ENCODE assay signal across 8 cellular contexts in the genomic region with DNA sequence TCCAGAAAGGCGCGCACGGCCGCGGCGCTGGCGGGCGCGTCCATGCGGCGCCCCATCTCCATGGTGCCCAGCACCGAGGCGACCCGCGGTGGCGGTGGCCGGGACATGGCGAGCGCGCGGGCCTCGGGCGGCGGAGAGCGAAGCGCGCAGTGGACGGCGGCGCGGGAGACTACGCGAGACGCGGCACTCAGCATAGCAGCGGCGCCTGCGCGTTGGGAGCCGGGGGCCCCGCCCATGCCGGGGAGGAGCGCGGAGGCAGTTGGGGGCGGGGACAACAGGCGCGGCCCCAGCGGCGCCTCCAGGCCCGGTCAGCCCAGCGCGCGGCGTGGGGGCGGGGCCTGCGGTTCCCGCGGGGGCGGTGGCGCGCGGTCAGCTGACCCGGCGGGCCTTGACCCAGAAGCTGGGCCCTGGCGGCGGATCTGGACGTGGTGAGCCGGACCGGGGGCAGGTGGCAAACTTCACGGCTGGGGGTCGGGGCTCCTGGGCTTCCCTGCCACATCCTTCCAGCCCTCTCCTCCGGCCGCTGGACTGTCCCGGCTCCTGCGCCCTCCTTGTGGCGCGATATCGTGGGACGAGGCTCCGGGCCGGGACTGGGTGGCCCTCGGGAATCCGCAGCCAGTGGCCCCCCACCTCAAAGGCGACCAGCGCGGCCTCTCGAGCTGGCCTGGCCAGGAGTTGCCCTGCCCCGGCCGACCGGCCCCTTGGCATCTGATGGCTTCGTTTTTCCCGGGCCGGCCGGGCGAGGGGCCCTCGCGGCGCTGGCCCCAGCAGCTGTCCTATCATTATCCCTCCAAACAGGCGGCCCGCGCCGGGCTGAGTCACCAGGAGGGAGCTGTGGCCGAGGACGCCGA.
DNase-seq lines count a peak whose midpoint lies in the region; TF ChIP-seq lines count a peak whose summit lies in the region.

Gene AKR7A2 (minus strand): TSS at position 214 of the 851 bp plus-strand sequence. CDS start 20 bp downstream, at position 194.
Gene SLC66A1 (plus strand): TSS at position 396 of the 851 bp plus-strand sequence. CDS start 5,352 bp downstream, outside the sequence.

- no peaks in the 10 kb centered on the region for H3K9me3 ChIP-seq in SK-N-MC (ENCODE audit: low read depth, low read length)

- TF ChIP-seq CTCF in HFF-Myc (IDR thresholded peaks at IDR 0.05; ENCODE audit: low read depth, low read length, missing control alignments), result no peak

- peaks cover 4% of the 10 kb centered on the region for H3K36me3 Mint-ChIP-seq in activated naive CD4-positive, alpha-beta T cell treated with anti-CD3 and anti-CD28 coated beads, Interleukin-2, amount 50 U/mL, for 24 hours

- peak within 1 kb of the TSS; percentile 98 for H3K9ac ChIP-seq in SK-N-MC (ENCODE audit: insufficient read length)

- H3K4me3 ChIP-seq in HFF-Myc (replicated peaks; ENCODE audit: low read depth, low read length), result peak within 1 kb of the TSS; percentile 54
- peak within 1 kb of the TSS; percentile 99 for H3K4me3 ChIP-seq in SK-N-MC

- DNase-seq in GM04503 (ENCODE audit: low read depth) (peak; percentile 57), HFF-Myc (ENCODE audit: extremely low read depth, low read depth) (peak; percentile 54), MV-4-11 (lab: John Stamatoyannopoulos, UW) (peak; percentile 84), SK-N-MC (ENCODE audit: low read depth, low spot score) (no peak), germinal center (ENCODE audit: low spot score) (peak; percentile 98), nucleus accumbens (lab: John Stamatoyannopoulos, UW) (peak in 55 of 56 donors; percentile 55 to 96 (median 87)), substantia nigra (lab: John Stamatoyannopoulos, UW) (peak; percentile 60 to 99 (median 88))

- H3K27me3 Mint-ChIP-seq in activated naive CD4-positive, alpha-beta T cell treated with anti-CD3 and anti-CD28 coated beads, Interleukin-2, amount 50 U/mL, for 24 hours, result no peaks in the 10 kb centered on the region

- H3K4me1 Mint-ChIP-seq in activated naive CD4-positive, alpha-beta T cell treated with anti-CD3 and anti-CD28 coated beads, Interleukin-2, amount 50 U/mL, for 24 hours, result peaks cover 43% of the 10 kb centered on the region

- peak within 1 kb of the TSS; percentile 91 for H3K4me3 Mint-ChIP-seq in activated naive CD4-positive, alpha-beta T cell treated with anti-CD3 and anti-CD28 coated beads, Interleukin-2, amount 50 U/mL, for 24 hours

- H3K27ac Mint-ChIP-seq in activated naive CD4-positive, alpha-beta T cell treated with anti-CD3 and anti-CD28 coated beads, Interleukin-2, amount 50 U/mL, for 24 hours, result peak within 1 kb of the TSS; percentile 76

- H3K27ac ChIP-seq in SK-N-MC (peak within 1 kb of the TSS; percentile 67; the same call in 1 of the 2 replicates), substantia nigra (ENCODE audit: low read depth, low read length, poor library complexity, severe bottlenecking) (peak within 1 kb of the TSS; percentile 80)

- no peaks in the 10 kb centered on the region for H3K9me3 Mint-ChIP-seq in activated naive CD4-positive, alpha-beta T cell treated with anti-CD3 and anti-CD28 coated beads, Interleukin-2, amount 50 U/mL, for 24 hours

- H3K36me3 ChIP-seq in SK-N-MC (ENCODE audit: insufficient read depth, low read length), result peaks cover 17% of the 10 kb centered on the region; the same call in 1 of the 2 replicates
